ENCODE assay signal across 26 cellular contexts in the genomic region with DNA sequence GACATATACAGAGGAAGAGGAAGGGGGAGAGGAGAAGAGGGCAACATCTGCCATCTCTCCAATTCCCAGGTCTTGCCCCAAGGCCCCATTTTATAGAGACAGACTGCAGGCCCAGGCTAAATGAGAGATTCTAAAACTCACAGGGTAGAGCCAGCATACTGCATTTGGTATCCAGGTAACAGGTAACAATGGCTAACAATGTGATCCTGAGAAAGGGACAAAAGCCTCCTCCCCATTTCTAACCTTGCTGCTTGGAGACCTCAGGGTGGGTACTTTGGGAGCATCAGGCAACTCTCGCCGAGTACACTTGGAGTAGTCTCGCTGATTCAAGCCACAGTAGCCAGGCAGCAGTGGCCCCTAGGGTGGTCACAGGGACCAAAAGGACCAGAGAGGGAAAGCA.
"Had no signal": no experiment of that assay in that cellular context is flagged by ENCODE, and none has a peak within 500 bp of the region (broad histone marks: within the 10 kb centered on the region; RNA-seq: fewer than 3 reads in every experiment).

No MANE protein-coding gene starts in this region.

- H3K27ac Mint-ChIP-seq: activated CD8-positive, alpha-beta T cell treated with anti-CD3 and anti-CD28 coated beads, Interleukin-2, amount 10 ng/mL, durations not matched to agents 7 days and 5 days; activated naive CD4-positive, alpha-beta T cell treated with anti-CD3 and anti-CD28 coated beads, Interleukin-2, amount 50 U/mL, for 24 hours; activated T-helper 1 cell treated with anti-CD3 and anti-CD28 coated beads, Interleukin-12 subunit alpha, Interleukin-12 subunit beta, Interleukin-2, Interleukin-4 antibody, amounts not matched to agents 30 ng/mL and 10 ng/mL and 1 ng/mL, durations not matched to agents 14 hours and 24 hours and 36 hours; IgD-negative memory B cell had no signal

- H3K9me3 ChIP-seq: SK-N-SH had no signal

- H3K9me3 Mint-ChIP-seq: activated naive CD4-positive, alpha-beta T cell treated with anti-CD3 and anti-CD28 coated beads, Interleukin-2, amount 50 U/mL, for 24 hours; activated T-helper 1 cell treated with anti-CD3 and anti-CD28 coated beads, Interleukin-12 subunit alpha, Interleukin-12 subunit beta, Interleukin-2, Interleukin-4 antibody, amounts not matched to agents 30 ng/mL and 10 ng/mL and 1 ng/mL, durations not matched to agents 14 hours and 24 hours and 36 hours; central memory CD8-positive, alpha-beta T cell had no signal

- H3K36me3 Mint-ChIP-seq: activated naive CD4-positive, alpha-beta T cell treated with anti-CD3 and anti-CD28 coated beads, Interleukin-2, amount 50 U/mL, for 24 hours; IgD-negative memory B cell had no signal

- H3K27me3 Mint-ChIP-seq: activated naive CD4-positive, alpha-beta T cell treated with anti-CD3 and anti-CD28 coated beads, Interleukin-2, amount 50 U/mL, for 24 hours; IgD-negative memory B cell had no signal

- H3K9me2 ChIP-seq: SK-N-SH had no signal

- ATAC-seq: activated CD8-positive, alpha-beta T cell treated with anti-CD3 and anti-CD28 coated beads, Interleukin-2, amount 10 ng/mL, durations not matched to agents 7 days and 5 days; Panc1; Right ventricle myocardium inferior had no signal

- DNase-seq: activated CD4-positive, alpha-beta T cell treated with anti-CD3 and anti-CD28 coated beads for 48 hours; activated CD4-positive, alpha-beta T cell treated with anti-CD3 and anti-CD28 coated beads, Interleukin-2, amount 50 U/mL, for 4 hours; activated CD4-positive, CD25-positive, alpha-beta regulatory T cell treated with anti-CD3 and anti-CD28 coated beads, Interleukin-2, amount 50 U/mL, for 72 hours; activated CD8-positive, alpha-beta memory T cell treated with anti-CD3 and anti-CD28 coated beads, Interleukin-2, amount 50 U/mL, for 48 hours; activated CD8-positive, alpha-beta T cell treated with anti-CD3 and anti-CD28 coated beads, Interleukin-2, amount 10 ng/mL, durations not matched to agents 7 days and 5 days; activated effector memory CD4-positive, alpha-beta T cell treated with Interleukin-2 at 50 U/mL for 16 hours; activated naive CD4-positive, alpha-beta T cell; activated T-cell treated with anti-CD3 and anti-CD28 coated beads, Interleukin-2, amount 50 U/mL, for 1 hour; aorta; KG1; NCI-H1048; NCI-H1694; NCI-H2029 treated with DMSO at 0.1 percent for 48 hours; NCI-H446; NCI-H524 treated with DMSO at 0.1 percent for 48 hours; NCI-H82; OCI-M1; RPMI8226; SK-N-SH; T-helper 1 cell had no signal

- H3K4me1 Mint-ChIP-seq: activated naive CD4-positive, alpha-beta T cell treated with anti-CD3 and anti-CD28 coated beads, Interleukin-2, amount 50 U/mL, for 24 hours; central memory CD8-positive, alpha-beta T cell; IgD-negative memory B cell had no signal

- H3K4me3 Mint-ChIP-seq: activated CD8-positive, alpha-beta T cell treated with anti-CD3 and anti-CD28 coated beads, Interleukin-2, amount 10 ng/mL, durations not matched to agents 7 days and 5 days; activated naive CD4-positive, alpha-beta T cell treated with anti-CD3 and anti-CD28 coated beads, Interleukin-2, amount 50 U/mL, for 24 hours; activated T-helper 1 cell treated with anti-CD3 and anti-CD28 coated beads, Interleukin-12 subunit alpha, Interleukin-12 subunit beta, Interleukin-2, Interleukin-4 antibody, amounts not matched to agents 30 ng/mL and 10 ng/mL and 1 ng/mL, durations not matched to agents 14 hours and 24 hours and 36 hours; central memory CD8-positive, alpha-beta T cell; IgD-negative memory B cell had no signal

- H3K4me2 ChIP-seq: SK-N-SH had no signal

- H3K9ac ChIP-seq: SK-N-SH had no signal
